In the genomic region with DNA sequence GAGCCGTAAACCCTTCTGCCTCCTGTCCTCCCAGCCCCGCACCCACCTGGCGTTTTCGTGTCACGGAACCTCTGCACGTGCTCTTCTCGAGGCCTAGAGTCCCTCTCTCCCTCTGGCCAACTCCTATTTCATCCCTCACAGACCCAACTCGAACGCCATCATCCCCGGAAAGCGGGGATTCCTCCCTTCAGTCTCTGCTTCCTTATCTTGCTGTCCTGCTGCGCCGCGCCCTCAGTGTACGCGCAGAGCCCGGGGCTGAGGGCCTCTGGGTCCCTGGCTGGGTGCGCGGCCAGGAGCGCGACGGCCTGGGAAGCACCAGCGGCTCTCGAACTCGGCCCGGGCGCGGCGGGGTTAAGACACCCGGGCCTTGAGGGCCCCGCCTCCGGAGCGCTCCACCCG, we compare ENCODE assay signal across 8 cellular contexts. TPM values are rescaled to one million over a fixed set of nuclear protein-coding genes. Genes with fewer than 3 reads are reported as not detected.
DNase-seq lines count a peak whose midpoint lies in the region; ATAC-seq, FAIRE-seq and TF ChIP-seq lines count a peak whose summit lies in the region.

No MANE protein-coding gene starts in this region.

- DNase-seq in Right ventricle myocardium inferior (ENCODE audit: missing footprints) (peak; percentile 95), cardiac septum (ENCODE audit: low spot score) (no peak), HAP-1 (ENCODE audit: low spot score in 2 of 2) (peak in 1 of 2 experiments; percentile 87), LNCaP clone FGC (ENCODE audit: low read depth) (peak; percentile 31), SJSA1 (ENCODE audit: low read depth in 1 of 2, low spot score in 2 of 2) (peak; percentile 67 to 93), bronchial epithelial cell (ENCODE audit: low read depth) (no peak), left colon (peak; percentile 80 to 91)
- peak; percentile 85 for DNase-seq in stimulated activated CD4-positive, alpha-beta T cell treated with anti-CD3 and anti-CD28 coated beads, Interleukin-4, amount 100 ng/mL, for 1 hour

- H3K36me3 ChIP-seq in HAP-1 (replicated peaks) (peaks cover 19% of the 10 kb centered on the region), SJSA1 (no peaks in the 10 kb centered on the region; the same call in 1 of the 2 replicates), bronchial epithelial cell (ENCODE audit: control insufficient read depth, insufficient read depth, low read length) (peaks cover 6% of the 10 kb centered on the region)

- H3K9me3 ChIP-seq in HAP-1 (no peaks in the 10 kb centered on the region), SJSA1 (replicated peaks) (no peaks in the 10 kb centered on the region)

- intact Hi-C loops in Right ventricle myocardium inferior (cut with DNase I): no loop called here
- intact Hi-C loops in cardiac septum (cut with DNase I): loop anchor here (10.0 kb wide), 1 partner anchor 589 kb away; a partner anchor contains a TSS
- intact Hi-C loops in left colon (cut with DNase I, micrococcal nuclease): loop anchor here in 1 of 2 donors (5.0 kb wide), 1 partner anchor 91 kb away; no protein-coding TSS in a partner anchor

- peak; percentile 87 for ATAC-seq in Right ventricle myocardium inferior
- ATAC-seq in left colon: peak; percentile 77

- no peak for FAIRE-seq in bronchial epithelial cell (lab: Jason Lieb, UNC)

- in situ Hi-C loops in HAP-1 (cut with MboI; ENCODE audit: low sequenced_read_pairs): no loop called here

- TF ChIP-seq CTCF in LNCaP clone FGC (IDR thresholded peaks at IDR 0.05; ENCODE audit: control insufficient read depth, extremely low read depth, insufficient read depth): no peak
- TF ChIP-seq CTCF in bronchial epithelial cell (IDR thresholded peaks at IDR 0.05; ENCODE audit: insufficient read depth, low read length, severe bottlenecking): no peak

- no peaks in the 10 kb centered on the region for H3K27me3 ChIP-seq in HAP-1 (ENCODE audit: low read depth)
- no peaks in the 10 kb centered on the region for H3K27me3 ChIP-seq in SJSA1 (replicated peaks)
- no peaks in the 10 kb centered on the region for H3K27me3 ChIP-seq in bronchial epithelial cell (ENCODE audit: control insufficient read depth, insufficient read depth, low read length)

- H3K4me1 ChIP-seq in HAP-1 (peaks cover 10% of the 10 kb centered on the region), SJSA1 (replicated peaks) (peaks cover 25% of the 10 kb centered on the region)

- H3K27ac ChIP-seq in SJSA1: peak overlapping the region; percentile 100

- H3K4me3 ChIP-seq in HAP-1 (peak overlapping the region; percentile 75), LNCaP clone FGC (ENCODE audit: low read depth, low read length) (peak overlapping the region; percentile 86), SJSA1 (peak overlapping the region; percentile 69), bronchial epithelial cell (ENCODE audit: low read depth, low read length) (peak overlapping the region; percentile 81)

RNA-seq across cellular contexts. Expression of a gene that starts 0.5 kb away (rescaled TPM):
- total RNA-seq in Right ventricle myocardium inferior (16.5 TPM), cardiac septum (21.4 TPM), bronchial epithelial cell (5.3 and 8.1 TPM in 2 replicates), left colon (10 to 100 TPM; 44.4 to 54.2 TPM)
- total RNA-seq in SJSA1 (2014; rRNA removed; shearing (Covaris generic)): 3.2 and 7.8 TPM in 2 replicates

RNA-seq across cellular contexts. Expression of a gene that starts 19.9 kb away (rescaled TPM):
- 114 TPM for total RNA-seq in Right ventricle myocardium inferior
- total RNA-seq in cardiac septum: 45.2 TPM
- 10.8 and 13.2 TPM in 2 replicates for total RNA-seq in SJSA1 (2014; rRNA removed; shearing (Covaris generic))
- 118 and 179 TPM in 2 replicates for total RNA-seq in bronchial epithelial cell
- 100 to 1,000 TPM; 417 to 464 TPM for total RNA-seq in left colon

Comparison
In these comparisons a context has a peak if more than half of its experiments do, and no peak if none do; other contexts are left out.
1. DNase-seq: peak in Right ventricle myocardium inferior (single experiment), LNCaP clone FGC (single experiment), SJSA1 (2 of 2), left colon (2 of 2) and stimulated activated CD4-positive, alpha-beta T cell treated with anti-CD3 and anti-CD28 coated beads, Interleukin-4, amount 100 ng/mL, for 1 hour (single experiment); none in cardiac septum (single experiment) and bronchial epithelial cell (single experiment).
2. Peak in every context shown above with its lines, with median percentiles within 50 percentile points of each other: H3K4me3 ChIP-seq.